In the genomic region with DNA sequence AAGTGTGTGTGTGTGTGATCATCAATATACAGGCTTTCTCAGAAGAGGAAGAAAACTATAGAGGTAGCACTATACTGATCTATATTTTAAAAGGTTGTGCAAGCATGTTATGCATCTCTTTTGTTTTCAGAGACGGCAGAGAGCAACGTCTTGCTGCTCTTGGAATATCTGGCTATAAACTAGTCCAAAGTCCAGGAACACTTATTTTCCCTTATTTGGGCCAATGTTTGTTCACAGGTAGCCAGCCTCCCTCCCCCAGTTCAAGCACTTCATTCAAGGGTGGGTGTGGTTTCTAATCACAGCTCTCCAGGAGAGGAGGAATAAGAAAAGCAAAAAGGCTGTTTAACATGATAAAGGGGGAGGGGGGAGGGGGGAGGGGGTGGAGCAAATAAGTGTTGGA, we compare ENCODE assay signal across 2 cellular contexts.
A peak's percentile ranks its signal among the peaks of the same experiment; 100 is the strongest.
TF ChIP-seq lines count a peak whose summit lies in the region.

No MANE protein-coding gene starts in this region.

TF ChIP-seq in K562, 482 proteins besides CTCF, POLR2A, EP300 and RAD21 (continues in another document):
- no peak for TF ChIP-seq POLR3G (IDR thresholded peaks at IDR 0.05; ENCODE audit: extremely low read depth, insufficient read length, insufficient replicate concordance)
- TF ChIP-seq ZNF436 (CRISPR knock-in tag; IDR thresholded peaks at IDR 0.05) = no peak
- no peak for TF ChIP-seq MEF2A (IDR thresholded peaks at IDR 0.05; ENCODE audit: control insufficient read depth, low read depth, low read length)
- TF ChIP-seq, protein P1, sequence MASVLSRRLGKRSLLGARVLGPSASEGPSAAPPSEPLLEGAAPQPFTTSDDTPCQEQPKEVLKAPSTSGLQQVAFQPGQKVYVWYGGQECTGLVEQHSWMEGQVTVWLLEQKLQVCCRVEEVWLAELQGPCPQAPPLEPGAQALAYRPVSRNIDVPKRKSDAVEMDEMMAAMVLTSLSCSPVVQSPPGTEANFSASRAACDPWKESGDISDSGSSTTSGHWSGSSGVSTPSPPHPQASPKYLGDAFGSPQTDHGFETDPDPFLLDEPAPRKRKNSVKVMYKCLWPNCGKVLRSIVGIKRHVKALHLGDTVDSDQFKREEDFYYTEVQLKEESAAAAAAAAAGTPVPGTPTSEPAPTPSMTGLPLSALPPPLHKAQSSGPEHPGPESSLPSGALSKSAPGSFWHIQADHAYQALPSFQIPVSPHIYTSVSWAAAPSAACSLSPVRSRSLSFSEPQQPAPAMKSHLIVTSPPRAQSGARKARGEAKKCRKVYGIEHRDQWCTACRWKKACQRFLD (CRISPR knock-in tag; IDR thresholded peaks at IDR 0.05) = 0 out of 2 replicates have a peak, but pooled peaks have one; percentile 48
- TF ChIP-seq TAL1 (IDR thresholded peaks at IDR 0.05) = peak; percentile 87
- peak; percentile 72 for TF ChIP-seq KLF16 (IDR thresholded peaks at IDR 0.05)
- TF ChIP-seq CBFA2T3 (IDR thresholded peaks at IDR 0.05) = peak; percentile 89
- TF ChIP-seq ZNF354B (CRISPR knock-in tag; IDR thresholded peaks at IDR 0.05) = no peak
- TF ChIP-seq, protein P2, sequence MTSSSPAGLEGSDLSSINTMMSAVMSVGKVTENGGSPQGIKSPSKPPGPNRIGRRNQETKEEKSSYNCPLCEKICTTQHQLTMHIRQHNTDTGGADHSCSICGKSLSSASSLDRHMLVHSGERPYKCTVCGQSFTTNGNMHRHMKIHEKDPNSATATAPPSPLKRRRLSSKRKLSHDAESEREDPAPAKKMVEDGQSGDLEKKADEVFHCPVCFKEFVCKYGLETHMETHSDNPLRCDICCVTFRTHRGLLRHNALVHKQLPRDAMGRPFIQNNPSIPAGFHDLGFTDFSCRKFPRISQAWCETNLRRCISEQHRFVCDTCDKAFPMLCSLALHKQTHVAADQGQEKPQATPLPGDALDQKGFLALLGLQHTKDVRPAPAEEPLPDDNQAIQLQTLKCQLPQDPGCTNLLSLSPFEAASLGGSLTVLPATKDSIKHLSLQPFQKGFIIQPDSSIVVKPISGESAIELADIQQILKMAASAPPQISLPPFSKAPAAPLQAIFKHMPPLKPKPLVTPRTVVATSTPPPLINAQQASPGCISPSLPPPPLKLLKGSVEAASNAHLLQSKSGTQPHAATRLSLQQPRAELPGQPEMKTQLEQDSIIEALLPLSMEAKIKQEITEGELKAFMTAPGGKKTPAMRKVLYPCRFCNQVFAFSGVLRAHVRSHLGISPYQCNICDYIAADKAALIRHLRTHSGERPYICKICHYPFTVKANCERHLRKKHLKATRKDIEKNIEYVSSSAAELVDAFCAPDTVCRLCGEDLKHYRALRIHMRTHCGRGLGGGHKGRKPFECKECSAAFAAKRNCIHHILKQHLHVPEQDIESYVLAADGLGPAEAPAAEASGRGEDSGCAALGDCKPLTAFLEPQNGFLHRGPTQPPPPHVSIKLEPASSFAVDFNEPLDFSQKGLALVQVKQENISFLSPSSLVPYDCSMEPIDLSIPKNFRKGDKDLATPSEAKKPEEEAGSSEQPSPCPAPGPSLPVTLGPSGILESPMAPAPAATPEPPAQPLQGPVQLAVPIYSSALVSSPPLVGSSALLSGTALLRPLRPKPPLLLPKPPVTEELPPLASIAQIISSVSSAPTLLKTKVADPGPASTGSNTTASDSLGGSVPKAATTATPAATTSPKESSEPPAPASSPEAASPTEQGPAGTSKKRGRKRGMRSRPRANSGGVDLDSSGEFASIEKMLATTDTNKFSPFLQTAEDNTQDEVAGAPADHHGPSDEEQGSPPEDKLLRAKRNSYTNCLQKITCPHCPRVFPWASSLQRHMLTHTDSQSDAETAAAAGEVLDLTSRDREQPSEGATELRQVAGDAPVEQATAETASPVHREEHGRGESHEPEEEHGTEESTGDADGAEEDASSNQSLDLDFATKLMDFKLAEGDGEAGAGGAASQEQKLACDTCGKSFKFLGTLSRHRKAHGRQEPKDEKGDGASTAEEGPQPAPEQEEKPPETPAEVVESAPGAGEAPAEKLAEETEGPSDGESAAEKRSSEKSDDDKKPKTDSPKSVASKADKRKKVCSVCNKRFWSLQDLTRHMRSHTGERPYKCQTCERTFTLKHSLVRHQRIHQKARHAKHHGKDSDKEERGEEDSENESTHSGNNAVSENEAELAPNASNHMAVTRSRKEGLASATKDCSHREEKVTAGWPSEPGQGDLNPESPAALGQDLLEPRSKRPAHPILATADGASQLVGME (CRISPR knock-in tag; IDR thresholded peaks at IDR 0.05) = no peak
- TF ChIP-seq STAT5A (IDR thresholded peaks at IDR 0.05; ENCODE audit: borderline replicate concordance, low read length) = peak; percentile 75; the same call in 1 of the 2 replicates
- peak; percentile 82 for TF ChIP-seq CBFA2T2 (conservative IDR thresholded peaks at IDR 0.05)
- no peak for TF ChIP-seq U2AF1 (optimal IDR thresholded peaks at IDR 0.05; ENCODE audit: low read depth, low read length)
- TF ChIP-seq SRSF1 (IDR thresholded peaks at IDR 0.05; ENCODE audit: low read depth, low read length) = no peak
- peak; percentile 81 for TF ChIP-seq NCOR1 (IDR thresholded peaks at IDR 0.05)
- no peak for TF ChIP-seq ZC3H4 (CRISPR knock-in tag; IDR thresholded peaks at IDR 0.05; ENCODE audit: borderline replicate concordance)
- no peak for TF ChIP-seq TCF7L2 (IDR thresholded peaks at IDR 0.05; ENCODE audit: low read depth, low read length)
- TF ChIP-seq TCFL5 (CRISPR knock-in tag; conservative IDR thresholded peaks at IDR 0.05) = no peak
- TF ChIP-seq MAZ (CRISPR knock-in tag; conservative IDR thresholded peaks at IDR 0.05 in 1 of 2, IDR thresholded peaks at IDR 0.05 in 1 of 2) = no peak
- TF ChIP-seq DPF2 (IDR thresholded peaks at IDR 0.05) = peak; percentile 69
- peak; percentile 49; the same call in 1 of the 2 replicates for TF ChIP-seq SMARCA4 (IDR thresholded peaks at IDR 0.05)

TF ChIP-seq in GM12891, 5 proteins besides CTCF, POLR2A, EP300 and RAD21:
- no peak for TF ChIP-seq PAX5 (IDR thresholded peaks at IDR 0.05; ENCODE audit: insufficient read depth, low read length, severe bottlenecking)
- no peak for TF ChIP-seq TAF1 (IDR thresholded peaks at IDR 0.05; ENCODE audit: low read depth, low read length)
- no peak for TF ChIP-seq SPI1 (IDR thresholded peaks at IDR 0.05; ENCODE audit: low read depth, low read length)
- no peak for TF ChIP-seq POLR2AphosphoS5 (IDR thresholded peaks at IDR 0.05; ENCODE audit: low read depth, low read length)
- TF ChIP-seq POU2F2 (IDR thresholded peaks at IDR 0.05; ENCODE audit: low read depth, low read length) = no peak
